In the genomic region with DNA sequence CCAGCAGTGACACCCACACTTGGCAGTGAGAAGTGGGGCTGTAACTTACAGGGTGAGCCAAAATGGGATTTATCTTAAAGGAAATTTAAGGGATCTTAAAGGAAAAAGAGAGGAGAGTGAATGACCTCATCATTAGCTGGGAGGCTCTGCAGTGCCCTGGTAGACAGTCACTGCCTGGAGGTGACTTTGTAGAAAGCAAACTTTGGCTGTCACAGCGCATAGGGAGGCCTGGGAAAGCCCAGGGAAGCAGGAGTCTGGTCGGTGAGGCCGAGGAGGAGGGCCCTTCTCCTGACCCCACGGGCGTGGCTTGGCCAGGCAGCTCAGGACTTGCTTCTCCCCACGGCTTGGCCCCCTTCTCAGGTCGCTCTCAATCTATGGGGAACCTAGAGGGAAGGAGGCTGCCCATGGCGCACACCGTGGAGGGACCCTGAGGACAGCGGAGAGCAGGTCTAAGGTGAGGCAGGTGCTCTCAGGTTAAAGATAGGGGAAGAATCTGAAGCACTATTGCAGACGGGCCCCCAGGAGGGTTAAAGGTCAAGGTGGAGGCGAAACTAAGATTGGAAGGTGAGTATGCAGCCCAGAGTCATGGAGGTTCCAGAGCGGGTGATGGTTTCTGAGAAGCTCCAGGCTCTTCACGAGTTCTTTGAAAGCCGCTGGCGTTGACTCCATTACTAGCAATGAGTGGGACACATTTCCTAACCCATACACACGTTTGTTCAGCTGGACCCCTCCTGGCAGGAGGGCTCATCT, we compare ENCODE assay signal across 12 cellular contexts. TPM values are rescaled to one million over a fixed set of nuclear protein-coding genes. Genes with fewer than 3 reads are reported as not detected.
DNase-seq lines count a peak whose midpoint lies in the region; ATAC-seq and TF ChIP-seq lines count a peak whose summit lies in the region.
"Had no signal": no experiment of that assay in that cellular context is flagged by ENCODE, and none has a peak within 500 bp of the region (broad histone marks: within the 10 kb centered on the region; RNA-seq: fewer than 3 reads in every experiment).

No MANE protein-coding gene starts in this region.

- no peaks in the 10 kb centered on the region for H3K27me3 Mint-ChIP-seq in CD4-positive, alpha-beta T cell
- peaks cover 6% of the 10 kb centered on the region for H3K27me3 Mint-ChIP-seq in activated naive CD8-positive, alpha-beta T cell treated with anti-CD3 and anti-CD28 coated beads, Interleukin-2, amount 50 U/mL, for 24 hours
- peaks cover 6 to 31% (median 21%) of the 10 kb centered on the region in 3 donors for H3K27me3 Mint-ChIP-seq in naive B cell

- no peak for DNase-seq in CD4-positive, alpha-beta T cell
- no peak for DNase-seq in activated naive CD8-positive, alpha-beta T cell treated with anti-CD3 and anti-CD28 coated beads, Interleukin-2, amount 50 U/mL, for 24 hours
- DNase-seq in naive B cell (no peak), ovary (no peak), NCI-H1694 (lab: John Stamatoyannopoulos, UW) (no peak)
- no peak for DNase-seq in activated effector memory CD4-positive, alpha-beta T cell treated with Interleukin-2 at 50 U/mL for 16 hours
- DNase-seq: activated effector memory CD4-positive, alpha-beta T cell treated with anti-CD3 and anti-CD28 coated beads, Interleukin-2, amount 50 U/mL, for 16 hours; DMS79; NCI-H446 treated with DMSO at 0.1 percent for 48 hours; transverse colon had no signal

- peak overlapping the region; percentile 79 for H3K4me3 Mint-ChIP-seq in CD4-positive, alpha-beta T cell
- H3K4me3 Mint-ChIP-seq in activated naive CD8-positive, alpha-beta T cell treated with anti-CD3 and anti-CD28 coated beads, Interleukin-2, amount 50 U/mL, for 24 hours: peak overlapping the region; percentile 49
- H3K4me3 Mint-ChIP-seq in naive B cell: peak overlapping the region; percentile 51 to 91 (median 74)

- H3K9me3 ChIP-seq in CD4-positive, alpha-beta T cell (ENCODE audit: control insufficient read depth, low read length): no peaks in the 10 kb centered on the region
- no peaks in the 10 kb centered on the region for H3K9me3 ChIP-seq in HUES48 (ENCODE audit: control insufficient read depth, insufficient read depth, low read length)
- H3K9me3 ChIP-seq in ovary: no peaks in the 10 kb centered on the region
- H3K9me3 ChIP-seq: transverse colon had no signal

- no peak overlapping the region for H3K9ac ChIP-seq in HUES48 (ENCODE audit: low read depth, low read length)

- H3K27ac Mint-ChIP-seq in CD4-positive, alpha-beta T cell: peak overlapping the region; percentile 58
- H3K27ac Mint-ChIP-seq in activated naive CD8-positive, alpha-beta T cell treated with anti-CD3 and anti-CD28 coated beads, Interleukin-2, amount 50 U/mL, for 24 hours: no peak overlapping the region
- peak overlapping the region in 3 of 6 donors; percentile 16 to 47 (median 46) for H3K27ac Mint-ChIP-seq in naive B cell

- no peak for ATAC-seq in CD4-positive, alpha-beta T cell (ENCODE audit: poor library complexity)
- ATAC-seq in activated naive CD8-positive, alpha-beta T cell treated with anti-CD3 and anti-CD28 coated beads, Interleukin-2, amount 50 U/mL, for 24 hours: no peak
- ATAC-seq in naive B cell (ENCODE audit: low read depth in 2 of 2): no peak
- no peak for ATAC-seq in GM18520 (IDR thresholded peaks at IDR 0.05; ENCODE audit: unreplicated experiment)

- no peak for TF ChIP-seq POLR2A in ovary (IDR thresholded peaks at IDR 0.05)

- H3K4me3 ChIP-seq in HUES48 (ENCODE audit: low read depth, low read length): peak overlapping the region; percentile 56
- no peak overlapping the region for H3K4me3 ChIP-seq in ovary

- no peaks in the 10 kb centered on the region for H3K36me3 ChIP-seq in HUES48 (ENCODE audit: control insufficient read depth, insufficient read depth, low read length)
- no peaks in the 10 kb centered on the region for H3K36me3 ChIP-seq in ovary
- H3K36me3 ChIP-seq: transverse colon had no signal

- 77 to 82% (median 78%) methylated on average over 17 of the region's 17 CpGs for WGBS in ovary, 3 donors

- POLR2A ChIA-PET in CD4-positive, alpha-beta T cell (lab: Charles Lee): interaction anchor here (1.2 to 2.3 kb wide), 6 partner anchors 11 to 63 kb away, joined by 6 to 57 read pairs (median 16); partner anchors contain the start of genes NQO2 and RIPK1

- H3K27me3 ChIP-seq in CD4-positive, alpha-beta T cell (ENCODE audit: control insufficient read depth, insufficient read depth, low read length): no peaks in the 10 kb centered on the region
- 0 out of 2 replicates have a peak, but pooled peaks cover 5% of the 10 kb centered on the region for H3K27me3 ChIP-seq in HUES48 (ENCODE audit: control insufficient read depth, insufficient read depth, low read length)
- no peaks in the 10 kb centered on the region for H3K27me3 ChIP-seq in ovary

- no peak for TF ChIP-seq CTCF in CD4-positive, alpha-beta T cell (IDR thresholded peaks at IDR 0.05)
- no peak for TF ChIP-seq CTCF in ovary (IDR thresholded peaks at IDR 0.05)

- no peaks in the 10 kb centered on the region for H3K9me3 Mint-ChIP-seq in CD4-positive, alpha-beta T cell
- H3K9me3 Mint-ChIP-seq in activated naive CD8-positive, alpha-beta T cell treated with anti-CD3 and anti-CD28 coated beads, Interleukin-2, amount 50 U/mL, for 24 hours: no peaks in the 10 kb centered on the region
- H3K9me3 Mint-ChIP-seq in naive B cell: no peaks in the 10 kb centered on the region

- H3K4me1 ChIP-seq in HUES48 (ENCODE audit: control insufficient read depth, insufficient read depth, low read length): peaks cover 16% of the 10 kb centered on the region
- H3K4me1 ChIP-seq in ovary (ENCODE audit: insufficient read depth): no peaks in the 10 kb centered on the region

- H3K36me3 Mint-ChIP-seq in CD4-positive, alpha-beta T cell (ENCODE audit: low read depth): no peaks in the 10 kb centered on the region
- no peaks in the 10 kb centered on the region for H3K36me3 Mint-ChIP-seq in activated naive CD8-positive, alpha-beta T cell treated with anti-CD3 and anti-CD28 coated beads, Interleukin-2, amount 50 U/mL, for 24 hours (ENCODE audit: low read depth)
- no peaks in the 10 kb centered on the region for H3K36me3 Mint-ChIP-seq in naive B cell

- no peak overlapping the region for H3K27ac ChIP-seq in CD4-positive, alpha-beta T cell (ENCODE audit: low read depth, low read length)
- H3K27ac ChIP-seq in HUES48 (ENCODE audit: low read depth, low read length): no peak overlapping the region
- H3K27ac ChIP-seq in ovary: no peak overlapping the region

- CTCF ChIA-PET in CD4-positive, alpha-beta T cell (lab: Charles Lee): interaction anchor here (1.0 to 1.7 kb wide), 2 partner anchors 23 to 51 kb away, joined by 4 to 15 read pairs; no protein-coding TSS in a partner anchor

- TF ChIP-seq EP300 in ovary (IDR thresholded peaks at IDR 0.05): no peak

- intact Hi-C loops in CD4-positive, alpha-beta T cell (cut with DNase I, micrococcal nuclease): loop anchor here (1.0 to 2.0 kb wide), 3 partner anchors 20 to 53 kb away; partner anchors contain the start of gene NQO2 (in 1 of the 2)
- intact Hi-C loops in ovary (cut with DNase I): loop anchor here in 3 of 4 donors (10.0 kb wide), 2 partner anchors 208 to 288 kb away; partner anchors contain the start of genes SERPINB1 (in 2 of the 3) and WRNIP1 (in 1 of the 3)

- H3K4me1 Mint-ChIP-seq in CD4-positive, alpha-beta T cell (ENCODE audit: low read depth): peaks cover 23% of the 10 kb centered on the region
- H3K4me1 Mint-ChIP-seq in activated naive CD8-positive, alpha-beta T cell treated with anti-CD3 and anti-CD28 coated beads, Interleukin-2, amount 50 U/mL, for 24 hours: peaks cover 29% of the 10 kb centered on the region
- H3K4me1 Mint-ChIP-seq in naive B cell: peaks cover 10 to 20% (median 10%) of the 10 kb centered on the region in 3 donors

RNA-seq across cellular contexts. Expression of gene RIPK1, which starts 15.6 kb away (rescaled TPM):
- 10 to 100 TPM; 17.2 to 17.3 TPM for total RNA-seq in CD4-positive, alpha-beta T cell
- polyA plus RNA-seq in naive B cell (ENCODE audit: low read depth in 6 of 6) (10 to 100 TPM in 2 of 6 donors, 1 to 10 TPM in 4; 4.8 to 14.1 (median 9.5) TPM), ovary (10 to 100 TPM; 10.4 to 29.1 TPM)
- 10 to 100 TPM; 10.5 to 16.2 (median 15.1) TPM for total RNA-seq in ovary

RNA-seq across cellular contexts. Expression of gene NQO2, which starts 53.0 kb away (rescaled TPM):
- 1 to 10 TPM; 6.7 to 7.7 TPM for total RNA-seq in CD4-positive, alpha-beta T cell
- polyA plus RNA-seq in naive B cell (ENCODE audit: low read depth in 6 of 6): 10 to 100 TPM in 4 of 6 donors, 1 to 10 TPM in 2; 8.0 to 23.2 (median 14.3) TPM
- total RNA-seq in ovary: 10 to 100 TPM; 16.2 to 41.1 (median 26.8) TPM
- polyA plus RNA-seq in ovary: 10 to 100 TPM; 31.6 to 48.4 TPM
